11 cellular contexts compared by ENCODE assay signal in genomic region chr1:184621262-184621661, GRCh38.
DNase-seq lines count a peak whose midpoint lies in the region; ATAC-seq, FAIRE-seq and TF ChIP-seq lines count a peak whose summit lies in the region.
"Had no signal": no experiment of that assay in that cellular context is flagged by ENCODE, and none has a peak within 500 bp of the region (broad histone marks: within the 10 kb centered on the region; RNA-seq: fewer than 3 reads in every experiment).

No MANE protein-coding gene starts in this region.

- no peak for TF ChIP-seq EP300 in A549 (IDR thresholded peaks at IDR 0.05)

- TF ChIP-seq POLR2A in A549 (IDR thresholded peaks at IDR 0.05; ENCODE audit: low read length): no peak

- H3K27me3 Mint-ChIP-seq in stimulated activated naive CD8-positive, alpha-beta T cell treated with anti-CD3 and anti-CD28 coated beads, Interleukin-15, amount 100 ng/mL, for 72 hours: no peaks in the 10 kb centered on the region
- no peaks in the 10 kb centered on the region for H3K27me3 Mint-ChIP-seq in endothelial cell (ENCODE audit: unreplicated experiment)

- DNase-seq in A549 (ENCODE audit: low read depth in 1 of 2, low spot score in 1 of 2): no peak
- peak; percentile 98 for DNase-seq in fibroblast of villous mesenchyme (ENCODE audit: low read depth)
- no peak for DNase-seq in psoas muscle
- no peak for DNase-seq in stimulated activated naive CD8-positive, alpha-beta T cell treated with anti-CD3 and anti-CD28 coated beads, Interleukin-15, amount 100 ng/mL, for 72 hours
- no peak for DNase-seq in NCI-H1105 (lab: John Stamatoyannopoulos, UW)
- no peak for DNase-seq in endothelial cell (ENCODE audit: low spot score)
- DNase-seq: activated naive CD8-positive, alpha-beta T cell treated with anti-CD3 and anti-CD28 coated beads, Interleukin-2, amount 10 ng/mL, durations not matched to agents 7 days and 5 days; NCI-H1436 had no signal

- POLR2A ChIA-PET in A549 (lab: Yijun Ruan, JAX): no interaction called here

- no peaks in the 10 kb centered on the region for H3K9me3 ChIP-seq in A549
- no peaks in the 10 kb centered on the region for H3K9me3 ChIP-seq in psoas muscle

- H3K4me2 ChIP-seq in A549: no peak overlapping the region

- FAIRE-seq in A549 (lab: Jason Lieb, UNC): no peak

- H3K27ac ChIP-seq in A549 (peak overlapping the region; percentile 0 to 21; a peak in 1 of 6 replicates), VCaP (peak overlapping the region; percentile 81), psoas muscle (peak overlapping the region; percentile 73)

- no peaks in the 10 kb centered on the region for H3K9me3 Mint-ChIP-seq in stimulated activated naive CD8-positive, alpha-beta T cell treated with anti-CD3 and anti-CD28 coated beads, Interleukin-15, amount 100 ng/mL, for 72 hours
- no peaks in the 10 kb centered on the region for H3K9me3 Mint-ChIP-seq in endothelial cell (ENCODE audit: unreplicated experiment)
- H3K9me3 Mint-ChIP-seq: activated naive CD8-positive, alpha-beta T cell treated with anti-CD3 and anti-CD28 coated beads, Interleukin-2, amount 10 ng/mL, durations not matched to agents 7 days and 5 days; T-helper 2 cell treated with Interferon-gamma antibody and Interleukin-4, amounts not matched to agents 5 μg/mL and 100 μg/mL, for 36 hours had no signal

- H3K4me3 ChIP-seq in A549: no peak overlapping the region
- H3K4me3 ChIP-seq in fibroblast of villous mesenchyme (ENCODE audit: low read depth, low read length): no peak overlapping the region
- no peak overlapping the region for H3K4me3 ChIP-seq in psoas muscle

- TF ChIP-seq RAD21 in A549 (conservative IDR thresholded peaks at IDR 0.05 in 1 of 2, IDR thresholded peaks at IDR 0.05 in 1 of 2): no peak

- peaks cover 35% of the 10 kb centered on the region for H3K4me1 ChIP-seq in A549
- H3K4me1 ChIP-seq in psoas muscle: peaks cover 62% of the 10 kb centered on the region

- H3K27ac Mint-ChIP-seq in stimulated activated naive CD8-positive, alpha-beta T cell treated with anti-CD3 and anti-CD28 coated beads, Interleukin-15, amount 100 ng/mL, for 72 hours: no peak overlapping the region
- H3K27ac Mint-ChIP-seq in endothelial cell (ENCODE audit: unreplicated experiment): no peak overlapping the region
- H3K27ac Mint-ChIP-seq: activated naive CD8-positive, alpha-beta T cell treated with anti-CD3 and anti-CD28 coated beads, Interleukin-2, amount 10 ng/mL, durations not matched to agents 7 days and 5 days; T-helper 2 cell treated with Interferon-gamma antibody and Interleukin-4, amounts not matched to agents 5 μg/mL and 100 μg/mL, for 36 hours had no signal

- H3K36me3 ChIP-seq in psoas muscle (ENCODE audit: insufficient read depth in 1 of 2, low read depth in 1 of 2): peaks cover 5 to 18% of the 10 kb centered on the region in 2 donors

- intact Hi-C loops in psoas muscle (cut with DNase I): no loop called here

- ATAC-seq in A549 (no peak), psoas muscle (peak in 1 of 4 donors; percentile 11), GM18498 (IDR thresholded peaks at IDR 0.05; ENCODE audit: unreplicated experiment) (no peak)
- ATAC-seq in stimulated activated naive CD8-positive, alpha-beta T cell treated with anti-CD3 and anti-CD28 coated beads, Interleukin-15, amount 100 ng/mL, for 72 hours: no peak

- no peaks in the 10 kb centered on the region for H3K4me1 Mint-ChIP-seq in stimulated activated naive CD8-positive, alpha-beta T cell treated with anti-CD3 and anti-CD28 coated beads, Interleukin-15, amount 100 ng/mL, for 72 hours
- H3K4me1 Mint-ChIP-seq in endothelial cell (ENCODE audit: unreplicated experiment): no peaks in the 10 kb centered on the region
- H3K4me1 Mint-ChIP-seq: activated naive CD8-positive, alpha-beta T cell treated with anti-CD3 and anti-CD28 coated beads, Interleukin-2, amount 10 ng/mL, durations not matched to agents 7 days and 5 days had no signal

- 72% methylated on average over 5 of the region's 5 CpGs for WGBS in A549 (ENCODE audit: missing lambda C conversion rate)
- whole genome bisulfite sequencing in psoas muscle, 3 donors: 21 to 59% (median 26%) methylated on average over 5 of the region's 5 CpGs

- H3K36me3 Mint-ChIP-seq in endothelial cell (ENCODE audit: low read depth, unreplicated experiment): no peaks in the 10 kb centered on the region
- H3K36me3 Mint-ChIP-seq: activated naive CD8-positive, alpha-beta T cell treated with anti-CD3 and anti-CD28 coated beads, Interleukin-2, amount 10 ng/mL, durations not matched to agents 7 days and 5 days had no signal

- no peak overlapping the region for H3K4me3 Mint-ChIP-seq in stimulated activated naive CD8-positive, alpha-beta T cell treated with anti-CD3 and anti-CD28 coated beads, Interleukin-15, amount 100 ng/mL, for 72 hours
- no peak overlapping the region for H3K4me3 Mint-ChIP-seq in endothelial cell (ENCODE audit: unreplicated experiment)
- H3K4me3 Mint-ChIP-seq: activated naive CD8-positive, alpha-beta T cell treated with anti-CD3 and anti-CD28 coated beads, Interleukin-2, amount 10 ng/mL, durations not matched to agents 7 days and 5 days; T-helper 2 cell treated with Interferon-gamma antibody and Interleukin-4, amounts not matched to agents 5 μg/mL and 100 μg/mL, for 36 hours had no signal

- H3K27me3 ChIP-seq in psoas muscle (ENCODE audit: insufficient read depth in 3 of 3, low read length in 2 of 3): no peaks in the 10 kb centered on the region

- CTCF ChIA-PET in A549 (lab: Yijun Ruan, JAX): no interaction called here

- TF ChIP-seq CTCF in A549 (IDR thresholded peaks at IDR 0.05): no peak
- TF ChIP-seq CTCF in VCaP (conservative IDR thresholded peaks at IDR 0.05): no peak
- TF ChIP-seq CTCF in fibroblast of villous mesenchyme (IDR thresholded peaks at IDR 0.05; ENCODE audit: insufficient read depth, low read depth, low read length): no peak
- no peak for TF ChIP-seq CTCF in psoas muscle (IDR thresholded peaks at IDR 0.05)
- TF ChIP-seq CTCF in endothelial cell (IDR thresholded peaks at IDR 0.05; ENCODE audit: unreplicated experiment): no peak

TF ChIP-seq in A549, 52 proteins besides CTCF, POLR2A, EP300 and RAD21:
- TF ChIP-seq KDM5A (IDR thresholded peaks at IDR 0.05): no peak

Comparison
In these comparisons a context has a peak if more than half of its experiments do, and no peak if none do; other contexts are left out.
1. H3K27ac ChIP-seq: peak in every context shown above with its lines; median percentile 81 in VCaP; 73 in psoas muscle; 10 in A549.